In genomic region chr12:79997115-79997805, GRCh38 we compare ENCODE assay signal across 10 cellular contexts.
A peak's percentile ranks its signal among the peaks of the same experiment; 100 is the strongest.
DNase-seq lines count a peak whose midpoint lies in the region; ATAC-seq lines count a peak whose summit lies in the region.
"Had no signal": no experiment of that assay in that cellular context is flagged by ENCODE, and none has a peak within 500 bp of the region (broad histone marks: within the 10 kb centered on the region; RNA-seq: fewer than 3 reads in every experiment).

No MANE protein-coding gene starts in this region.

- H3K36me3 ChIP-seq in BLaER1 treated with 17β-estradiol and CSF1 and Interleukin-3, amounts not matched to agents 10 nM and 100 nM: no peaks in the 10 kb centered on the region
- no peaks in the 10 kb centered on the region for H3K36me3 ChIP-seq in aorta (ENCODE audit: control insufficient read depth in 1 of 2, insufficient read depth in 2 of 2, low read length in 1 of 2)
- H3K36me3 ChIP-seq: colonic mucosa had no signal

- peak; percentile 100 for ATAC-seq in GM19438 (IDR thresholded peaks at IDR 0.05; ENCODE audit: low read depth, unreplicated experiment)
- ATAC-seq in HG03060 (IDR thresholded peaks at IDR 0.05; ENCODE audit: low read depth, unreplicated experiment): peak; percentile 100
- ATAC-seq in aorta (ENCODE audit: low FRiP score): no peak

- H3K4me2 ChIP-seq in BLaER1 treated with 17β-estradiol and CSF1 and Interleukin-3, amounts not matched to agents 10 nM and 100 nM: peak overlapping the region in 10 of 11 experiments; percentile 35 to 53 (median 44); a peak in 20 of 22 replicates

- H3K4me3 Mint-ChIP-seq in T-helper 2 cell treated with Interferon-gamma antibody and Interleukin-4, amounts not matched to agents 5 μg/mL and 100 μg/mL, for 36 hours: no peak overlapping the region

- H3K4me1 Mint-ChIP-seq in T-helper 2 cell treated with Interferon-gamma antibody and Interleukin-4, amounts not matched to agents 5 μg/mL and 100 μg/mL, for 36 hours (ENCODE audit: low read depth): no peaks in the 10 kb centered on the region

- no peaks in the 10 kb centered on the region for H3K27me3 Mint-ChIP-seq in T-helper 2 cell treated with Interferon-gamma antibody and Interleukin-4, amounts not matched to agents 5 μg/mL and 100 μg/mL, for 36 hours (ENCODE audit: low read depth)

- H4K20me1 ChIP-seq in BLaER1 treated with 17β-estradiol and CSF1 and Interleukin-3, amounts not matched to agents 10 nM and 100 nM: no peaks in the 10 kb centered on the region

- H3K9me3 ChIP-seq in BLaER1 treated with 17β-estradiol and CSF1 and Interleukin-3, amounts not matched to agents 10 nM and 100 nM (replicated peaks in 1 of 11): peaks cover 0 to 17% (median 5%) of the 10 kb centered on the region in 11 experiments; a peak in 7 of 22 replicates
- H3K9me3 ChIP-seq in aorta (ENCODE audit: control insufficient read depth, low read length): no peaks in the 10 kb centered on the region
- H3K9me3 ChIP-seq: colonic mucosa had no signal

- DNase-seq in OCI-M1 (lab: John Stamatoyannopoulos, UW) (peak; percentile 84), NCI-H510A (lab: John Stamatoyannopoulos, UW) (no peak), KG1 (lab: John Stamatoyannopoulos, UW) (no peak), aorta (no peak)
- no peak for DNase-seq in T-helper 2 cell treated with Interferon-gamma antibody and Interleukin-4, amounts not matched to agents 5 μg/mL and 100 μg/mL, for 36 hours (ENCODE audit: low spot score)
- DNase-seq: colonic mucosa, NCI-H510A treated with DMSO at 0.1 percent for 48 hours had no signal

- no peaks in the 10 kb centered on the region for H3K36me3 Mint-ChIP-seq in T-helper 2 cell treated with Interferon-gamma antibody and Interleukin-4, amounts not matched to agents 5 μg/mL and 100 μg/mL, for 36 hours (ENCODE audit: low read depth)

- no peak overlapping the region; a peak in 1 of 22 replicates for H3K9ac ChIP-seq in BLaER1 treated with 17β-estradiol and CSF1 and Interleukin-3, amounts not matched to agents 10 nM and 100 nM

- WGBS in aorta, 2 donors: 80 to 89% methylated on average over 2 of the region's 2 CpGs

- H3K27ac Mint-ChIP-seq in T-helper 2 cell treated with Interferon-gamma antibody and Interleukin-4, amounts not matched to agents 5 μg/mL and 100 μg/mL, for 36 hours: no peak overlapping the region

- H3K4me1 ChIP-seq in BLaER1 treated with 17β-estradiol and CSF1 and Interleukin-3, amounts not matched to agents 10 nM and 100 nM: peaks cover 11 to 22% (median 17%) of the 10 kb centered on the region in 10 experiments; a peak in 19 of 20 replicates
- peaks cover 0 to 9% of the 10 kb centered on the region in 2 donors for H3K4me1 ChIP-seq in aorta (ENCODE audit: control insufficient read depth in 1 of 2, insufficient read depth in 2 of 2, low read length in 2 of 2)
- H3K4me1 ChIP-seq: colonic mucosa had no signal

- peak overlapping the region in 8 of 11 experiments; percentile 38 to 74 (median 65); a peak in 16 of 22 replicates for H3K27ac ChIP-seq in BLaER1 treated with 17β-estradiol and CSF1 and Interleukin-3, amounts not matched to agents 10 nM and 100 nM
- H3K27ac ChIP-seq in aorta (ENCODE audit: low read depth in 1 of 2, low read length in 2 of 2): no peak overlapping the region
- H3K27ac ChIP-seq: colonic mucosa had no signal

- no peaks in the 10 kb centered on the region for H3K27me3 ChIP-seq in BLaER1 treated with 17β-estradiol and CSF1 and Interleukin-3, amounts not matched to agents 10 nM and 100 nM
- H3K27me3 ChIP-seq in aorta (ENCODE audit: control insufficient read depth in 1 of 2, insufficient read depth in 2 of 2, low read length in 1 of 2): no peaks in the 10 kb centered on the region
- H3K27me3 ChIP-seq: colonic mucosa had no signal

- H3K4me3 ChIP-seq in BLaER1 treated with 17β-estradiol and CSF1 and Interleukin-3, amounts not matched to agents 10 nM and 100 nM: no peak overlapping the region
- no peak overlapping the region for H3K4me3 ChIP-seq in aorta (ENCODE audit: low read length in 2 of 2)
- H3K4me3 ChIP-seq: colonic mucosa had no signal

- intact Hi-C loops in aorta (cut with DNase I): no loop called here

- no peaks in the 10 kb centered on the region for H3K9me3 Mint-ChIP-seq in T-helper 2 cell treated with Interferon-gamma antibody and Interleukin-4, amounts not matched to agents 5 μg/mL and 100 μg/mL, for 36 hours

Comparison
In these comparisons a context has a peak if more than half of its experiments do, and no peak if none do; other contexts are left out.
1. H3K27ac ChIP-seq: peak in BLaER1 treated with 17β-estradiol and CSF1 and Interleukin-3, amounts not matched to agents 10 nM and 100 nM (8 of 11); none in aorta (0 of 2).